ENCODE assay signal across 4 cellular contexts in genomic region chr15:22746990-22747389, GRCh38.
TF ChIP-seq lines count a peak whose summit lies in the region.

No MANE protein-coding gene starts in this region.

TF ChIP-seq in A549, 52 proteins besides CTCF, POLR2A, EP300 and RAD21:
- TF ChIP-seq MAFK (IDR thresholded peaks at IDR 0.05; ENCODE audit: partially characterized antibody) = peak; percentile 63

TF ChIP-seq in IMR-90, 13 proteins besides CTCF, POLR2A, EP300 and RAD21:
- TF ChIP-seq MAFK (IDR thresholded peaks at IDR 0.05; ENCODE audit: low read depth, low read length) = peak; percentile 57

TF ChIP-seq in K562, 482 proteins besides CTCF, POLR2A, EP300 and RAD21:
- 0 out of 2 replicates have a peak, but pooled peaks have one; percentile 10 for TF ChIP-seq MAFF (IDR thresholded peaks at IDR 0.05; ENCODE audit: low read length)
- 0 out of 2 replicates have a peak, but pooled peaks have one; percentile 16 for TF ChIP-seq MAFG (tag; conservative IDR thresholded peaks at IDR 0.05)
- peak; percentile 34; the same call in 1 of the 2 replicates for TF ChIP-seq MAFK (IDR thresholded peaks at IDR 0.05; ENCODE audit: low read length)
- peak; percentile 46; the same call in 1 of the 2 replicates for TF ChIP-seq ZNF316 (IDR thresholded peaks at IDR 0.05)

TF ChIP-seq in HepG2, 621 proteins besides CTCF, POLR2A, EP300 and RAD21:
- TF ChIP-seq MAFF (IDR thresholded peaks at IDR 0.05; ENCODE audit: low read depth, low read length) (peak; percentile 36; the same call in 1 of the 2 replicates), MAFK (conservative IDR thresholded peaks at IDR 0.05 in 1 of 2, IDR thresholded peaks at IDR 0.05 in 1 of 2; ENCODE audit: low read length in 2 of 2) (peak in 1 of 2 experiments; percentile 63; a peak in 3 of 4 replicates)
